Comparison of ENCODE assay signal across 23 cellular contexts in genomic region chr2:75324716-75325291, GRCh38.
"Had no signal": no experiment of that assay in that cellular context is flagged by ENCODE, and none has a peak within 500 bp of the region (broad histone marks: within the 10 kb centered on the region; RNA-seq: fewer than 3 reads in every experiment).

No MANE protein-coding gene starts in this region.

- H3K27ac ChIP-seq: coronary artery, dorsolateral prefrontal cortex, epithelial cell of prostate, esophagus squamous epithelium, neural progenitor cell, pancreas, spleen, thyroid gland, upper lobe of left lung, uterus had no signal

- H3K4me3 Mint-ChIP-seq: mesothelial cell of epicardium, natural killer cell, neural progenitor cell had no signal

- H3K9ac ChIP-seq: neural progenitor cell had no signal

- H3K4me1 Mint-ChIP-seq: natural killer cell had no signal

- H3K4me2 ChIP-seq: neural progenitor cell had no signal

- H3K4me1 ChIP-seq: esophagus squamous epithelium, pancreas, spleen, thyroid gland, upper lobe of left lung, uterus had no signal

- H2AFZ ChIP-seq: neural progenitor cell had no signal

- ATAC-seq: natural killer cell, pancreas, sciatic nerve had no signal

- DNase-seq: central memory CD4-positive, alpha-beta T cell; dorsolateral prefrontal cortex; effector memory CD4-positive, alpha-beta T cell; esophagus squamous epithelium; heart right ventricle; hypothalamus; kidney glomerular epithelial cell; natural killer cell; pancreas; spleen; stimulated activated naive CD4-positive, alpha-beta T cell treated with Interleukin-2 at 50 U/mL for 16 hours; thyroid gland; upper lobe of left lung; uterus had no signal

- H3K36me3 Mint-ChIP-seq: mesothelial cell of epicardium, natural killer cell, neural progenitor cell had no signal

- H3K27ac Mint-ChIP-seq: mesothelial cell of epicardium, natural killer cell, progenitor cell of endocrine pancreas had no signal

- H3K27me3 ChIP-seq: esophagus squamous epithelium, heart right ventricle, neural progenitor cell, pancreas, spleen, thyroid gland, upper lobe of left lung, uterus had no signal

- H3K27me3 Mint-ChIP-seq: progenitor cell of endocrine pancreas had no signal

- H3K4me3 ChIP-seq: coronary artery, dorsolateral prefrontal cortex, esophagus squamous epithelium, heart right ventricle, neural progenitor cell, pancreas, spleen, thyroid gland, upper lobe of left lung, uterus had no signal

- H3K9me3 Mint-ChIP-seq: neural progenitor cell had no signal

- H3K9me3 ChIP-seq: esophagus squamous epithelium, heart right ventricle, pancreas, spleen, thyroid gland, upper lobe of left lung, uterus had no signal

- FAIRE-seq: endometrium, frontal cortex, islet of Langerhans, pancreas had no signal

- H3K36me3 ChIP-seq: esophagus squamous epithelium, heart right ventricle, neural progenitor cell, pancreas, spleen, thyroid gland, upper lobe of left lung, uterus had no signal
